In genomic region chr4:69116645-69117321, GRCh38 we compare ENCODE assay signal across 2 cellular contexts.
TF ChIP-seq lines count a peak whose summit lies in the region.

No MANE protein-coding gene starts in this region.

TF ChIP-seq in GM23338, 12 proteins besides CTCF, POLR2A, EP300 and RAD21:
- TF ChIP-seq EZH2 (IDR thresholded peaks at IDR 0.05; ENCODE audit: low read depth, unreplicated experiment) (no peak), ZNF114 (CRISPR knock-in tag; IDR thresholded peaks at IDR 0.05) (no peak), ZNF462 (CRISPR knock-in tag; IDR thresholded peaks at IDR 0.05) (no peak), CREB1 (CRISPR knock-in tag; IDR thresholded peaks at IDR 0.05; ENCODE audit: low read depth) (no peak), EZH2phosphoT487 (IDR thresholded peaks at IDR 0.05; ENCODE audit: unreplicated experiment) (no peak), ETS1 (IDR thresholded peaks at IDR 0.05) (no peak), JUNB (IDR thresholded peaks at IDR 0.05; ENCODE audit: unreplicated experiment) (no peak), NANOG (IDR thresholded peaks at IDR 0.05; ENCODE audit: borderline replicate concordance) (no peak), REST (IDR thresholded peaks at IDR 0.05; ENCODE audit: unreplicated experiment) (no peak), STAT1 (IDR thresholded peaks at IDR 0.05; ENCODE audit: unreplicated experiment) (no peak), ZNF331 (CRISPR knock-in tag; IDR thresholded peaks at IDR 0.05; ENCODE audit: low read depth) (no peak), POLR2AphosphoS5 (IDR thresholded peaks at IDR 0.05; ENCODE audit: low read depth) (no peak)
TF ChIP-seq in GM23338: peak in this region for 0.

TF ChIP-seq in HepG2, 621 proteins besides CTCF, POLR2A, EP300 and RAD21:
- TF ChIP-seq ZNF44 (CRISPR knock-in tag; IDR thresholded peaks at IDR 0.05) (no peak), MED1 (CRISPR knock-in tag; IDR thresholded peaks at IDR 0.05) (peak; percentile 62; the same call in 1 of the 2 replicates), BCL6 (CRISPR knock-in tag; IDR thresholded peaks at IDR 0.05) (no peak), HNRNPK (IDR thresholded peaks at IDR 0.05; ENCODE audit: low read depth, low read length, poor library complexity, severe bottlenecking) (peak; percentile 16), TIGD3 (CRISPR knock-in tag; IDR thresholded peaks at IDR 0.05; ENCODE audit: borderline replicate concordance) (no peak), ZNF737 (CRISPR knock-in tag; IDR thresholded peaks at IDR 0.05; ENCODE audit: borderline replicate concordance) (no peak), ZNF589 (CRISPR knock-in tag; conservative IDR thresholded peaks at IDR 0.05) (no peak), IRX3 (CRISPR knock-in tag; IDR thresholded peaks at IDR 0.05; ENCODE audit: borderline replicate concordance, low read depth) (no peak), ZBTB40 (IDR thresholded peaks at IDR 0.05) (no peak), ZBTB40 (CRISPR knock-in tag; IDR thresholded peaks at IDR 0.05) (no peak)
